In the genomic region with DNA sequence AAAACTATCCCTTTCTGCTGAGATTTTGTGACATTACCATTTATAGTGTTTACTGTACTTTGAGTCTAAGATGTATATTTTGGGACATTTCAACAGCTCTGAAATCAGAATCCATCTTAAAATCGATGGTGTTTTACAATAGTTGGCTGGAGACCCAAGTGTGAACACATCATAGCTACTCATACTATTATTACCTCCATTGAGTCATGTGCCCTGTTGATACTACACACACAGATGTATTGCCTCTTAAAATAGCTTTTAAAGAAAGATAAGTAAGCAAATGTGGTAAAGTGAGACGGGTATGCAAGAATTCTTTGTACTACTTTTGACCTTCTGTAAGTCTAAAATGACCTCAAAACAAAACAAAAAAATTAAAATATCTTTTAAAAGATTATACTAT, we compare ENCODE assay signal across 17 cellular contexts. TPM values are rescaled to one million over a fixed set of nuclear protein-coding genes. Genes with fewer than 3 reads are reported as not detected.
A peak's percentile ranks its signal among the peaks of the same experiment; 100 is the strongest.
DNase-seq lines count a peak whose midpoint lies in the region; FAIRE-seq and TF ChIP-seq lines count a peak whose summit lies in the region.
"Had no signal": no experiment of that assay in that cellular context is flagged by ENCODE, and none has a peak within 500 bp of the region (broad histone marks: within the 10 kb centered on the region; RNA-seq: fewer than 3 reads in every experiment).

No MANE protein-coding gene starts in this region.

- no peaks in the 10 kb centered on the region for H3K4me1 Mint-ChIP-seq in type B pancreatic cell (ENCODE audit: unreplicated experiment)

- H3K79me2 ChIP-seq in GM23248 (ENCODE audit: insufficient read depth), result no peaks in the 10 kb centered on the region

- H3K4me3 Mint-ChIP-seq in type B pancreatic cell, result no peak overlapping the region
- H3K4me3 Mint-ChIP-seq: activated naive CD4-positive, alpha-beta T cell treated with anti-CD3 and anti-CD28 coated beads, Interleukin-2, amount 50 U/mL, for 24 hours; stimulated activated naive CD8-positive, alpha-beta T cell treated with anti-CD3 and anti-CD28 coated beads, Interleukin-15, amount 100 ng/mL, for 72 hours had no signal

- peaks cover 8% of the 10 kb centered on the region; the same call in 1 of the 2 replicates for H3K4me1 ChIP-seq in GM23248 (ENCODE audit: insufficient read depth)
- H3K4me1 ChIP-seq: uterus had no signal

- no peak overlapping the region for H3K9ac ChIP-seq in GM23248
- H3K9ac ChIP-seq: KMS-11 had no signal

- H3K9me3 ChIP-seq in GM23248 (ENCODE audit: low read depth), result no peaks in the 10 kb centered on the region
- H3K9me3 ChIP-seq: uterus had no signal

- H3K4me3 ChIP-seq in GM23248, result no peak overlapping the region
- H3K4me3 ChIP-seq: cardiac muscle cell, uterus had no signal

- no peak overlapping the region for H3K27ac Mint-ChIP-seq in type B pancreatic cell
- H3K27ac Mint-ChIP-seq: activated naive CD4-positive, alpha-beta T cell treated with anti-CD3 and anti-CD28 coated beads, Interleukin-2, amount 50 U/mL, for 24 hours; stimulated activated naive CD8-positive, alpha-beta T cell treated with anti-CD3 and anti-CD28 coated beads, Interleukin-15, amount 100 ng/mL, for 72 hours had no signal

- FAIRE-seq in urothelium cell line (lab: Jason Lieb, UNC), result no peak

- no peak overlapping the region for H2AFZ ChIP-seq in GM23248

- no peaks in the 10 kb centered on the region for H3K27me3 ChIP-seq in GM23248 (replicated peaks; ENCODE audit: insufficient read depth)
- H3K27me3 ChIP-seq: cardiac muscle cell, uterus had no signal

- no peaks in the 10 kb centered on the region for H4K20me1 ChIP-seq in GM23248 (ENCODE audit: insufficient read depth)

- no peak overlapping the region for H3K4me2 ChIP-seq in GM23248 (ENCODE audit: unreplicated experiment)
- H3K4me2 ChIP-seq: KMS-11 had no signal

- CTCF ChIA-PET in RWPE1 (lab: Yijun Ruan, JAX), result no interaction called here

- H3K9me2 ChIP-seq in GM23248 (ENCODE audit: insufficient read depth), result no peaks in the 10 kb centered on the region

- no peaks in the 10 kb centered on the region for H3K27me3 Mint-ChIP-seq in type B pancreatic cell
- H3K27me3 Mint-ChIP-seq: activated naive CD4-positive, alpha-beta T cell treated with anti-CD3 and anti-CD28 coated beads, Interleukin-2, amount 50 U/mL, for 24 hours; stimulated activated naive CD8-positive, alpha-beta T cell treated with anti-CD3 and anti-CD28 coated beads, Interleukin-15, amount 100 ng/mL, for 72 hours had no signal

- in situ Hi-C loops in GM23248 (cut with MboI), result no loop called here
- in situ Hi-C loops in KBM-7 (cut with MboI; ENCODE audit: low pct_unique_long_range_greater_than_20kb, low sequenced_read_pairs), result no loop called here

- peaks cover 12% of the 10 kb centered on the region for H3F3A ChIP-seq in GM23248 (ENCODE audit: insufficient read depth)

- H3K9me3 Mint-ChIP-seq in type B pancreatic cell, result no peaks in the 10 kb centered on the region
- H3K9me3 Mint-ChIP-seq: activated naive CD4-positive, alpha-beta T cell treated with anti-CD3 and anti-CD28 coated beads, Interleukin-2, amount 50 U/mL, for 24 hours; stimulated activated naive CD8-positive, alpha-beta T cell treated with anti-CD3 and anti-CD28 coated beads, Interleukin-15, amount 100 ng/mL, for 72 hours had no signal

- WGBS in GM23248 (ENCODE audit: low coverage in 1 of 2, low lambda C conversion rate in 2 of 2, missing lambda C conversion rate in 2 of 2), 2 experiments, result 1 to 2% methylated on average over 2 of the region's 2 CpGs

- peak; percentile 78 for DNase-seq in GM23248
- peak; percentile 8 for DNase-seq in RWPE1 (ENCODE audit: low spot score)
- peak; percentile 65 for DNase-seq in fibroblast of peridontal ligament (ENCODE audit: extremely low read depth)
- peak; percentile 54 for DNase-seq in myocyte (ENCODE audit: low read depth)
- DNase-seq in KBM-7, result no peak
- no peak for DNase-seq in type B pancreatic cell (ENCODE audit: extremely low spot score, unreplicated experiment)
- no peak for DNase-seq in urothelium cell line (ENCODE audit: low spot score)
- DNase-seq in COR-L47 (lab: John Stamatoyannopoulos, UW), result no peak
- DNase-seq: GF-D8; islet precursor cell; NCI-H1417; NCI-H2227 treated with DMSO at 0.1 percent for 48 hours; stimulated activated naive CD8-positive, alpha-beta T cell treated with anti-CD3 and anti-CD28 coated beads, Interleukin-15, amount 100 ng/mL, for 72 hours; uterus had no signal

- TF ChIP-seq CTCF in RWPE1 (conservative IDR thresholded peaks at IDR 0.05; ENCODE audit: low read depth) (no peak), type B pancreatic cell (conservative IDR thresholded peaks at IDR 0.05) (no peak)

- H3K36me3 Mint-ChIP-seq in type B pancreatic cell, result no peaks in the 10 kb centered on the region
- H3K36me3 Mint-ChIP-seq: activated naive CD4-positive, alpha-beta T cell treated with anti-CD3 and anti-CD28 coated beads, Interleukin-2, amount 50 U/mL, for 24 hours had no signal

- POLR2A ChIA-PET in RWPE1 (lab: Yijun Ruan, JAX; ENCODE audit: low non-redundant PET), result no interaction called here

- H3K36me3 ChIP-seq in GM23248 (ENCODE audit: low read depth), result no peaks in the 10 kb centered on the region
- H3K36me3 ChIP-seq: cardiac muscle cell, uterus had no signal

- no peak overlapping the region for H3K27ac ChIP-seq in GM23248
- H3K27ac ChIP-seq in RWPE1, result no peak overlapping the region
- H3K27ac ChIP-seq: cardiac muscle cell, KMS-11, uterus had no signal

RNA-seq across cellular contexts. Expression of gene LMOD3, which starts 6.7 kb away (rescaled TPM):
- total RNA-seq in GM23248 (2014; rRNA removed; shearing (Covaris generic)), result not detected in 2 replicates
- polyA plus RNA-seq in GM23248 (2016; fragmentation: Nextera tagmentation; extraction: Ambion mirVana), result 0.04 TPM in 1 of 2 replicates, not detected in the other
- total RNA-seq in myocyte (71.3 and 168 TPM in 2 replicates), type B pancreatic cell (ENCODE audit: low replicate concordance) (0.12 TPM in 1 of 2 replicates, not detected in the other)
- 12.5 TPM for polyA plus RNA-seq in myocyte (2012)

RNA-seq across cellular contexts. Expression of gene ARL6IP5, which starts 31.0 kb away (rescaled TPM):
- 94.0 and 98.7 TPM in 2 replicates for total RNA-seq in GM23248 (2014; rRNA removed; shearing (Covaris generic))
- polyA plus RNA-seq in GM23248 (2016; fragmentation: Nextera tagmentation; extraction: Ambion mirVana), result 174 and 178 TPM in 2 replicates
- total RNA-seq in myocyte, result 275 and 433 TPM in 2 replicates
- polyA plus RNA-seq in myocyte (2012), result 142 TPM
- total RNA-seq in type B pancreatic cell (ENCODE audit: low replicate concordance), result 38.5 and 49.2 TPM in 2 replicates

RNA-seq across cellular contexts. Expression of gene UBA3, which starts 35.6 kb away (rescaled TPM):
- 64.0 and 75.1 TPM in 2 replicates for total RNA-seq in GM23248 (2014; rRNA removed; shearing (Covaris generic))
- 62.1 and 65.0 TPM in 2 replicates for polyA plus RNA-seq in GM23248 (2016; fragmentation: Nextera tagmentation; extraction: Ambion mirVana)
- total RNA-seq in myocyte, result 69.4 and 82.5 TPM in 2 replicates
- 41.5 TPM for polyA plus RNA-seq in myocyte (2012)
- total RNA-seq in type B pancreatic cell (ENCODE audit: low replicate concordance), result 55.4 and 68.5 TPM in 2 replicates

Comparison
In these comparisons a context has a peak if more than half of its experiments do, and no peak if none do; other contexts are left out.
1. DNase-seq: peak in GM23248 (single experiment), RWPE1 (single experiment), fibroblast of peridontal ligament (single experiment) and myocyte (single experiment); none in KBM-7 (single experiment), type B pancreatic cell (single experiment), urothelium cell line (single experiment) and COR-L47 (single experiment).
2. RNA of gene LMOD3, which starts 6.7 kb away (total RNA-seq): 71.3 to 168 TPM in myocyte; 0.12 TPM in type B pancreatic cell and not detected in GM23248; every median in the first group is over 10 times any median in the second.